ENCODE assay signal across 17 cellular contexts in genomic region chr11:65777821-65778361, GRCh38. TPM values are rescaled to one million over a fixed set of nuclear protein-coding genes. Genes with fewer than 3 reads are reported as not detected.
DNase-seq lines count a peak whose midpoint lies in the region; ATAC-seq, FAIRE-seq and TF ChIP-seq lines count a peak whose summit lies in the region.
"Had no signal": no experiment of that assay in that cellular context is flagged by ENCODE, and none has a peak within 500 bp of the region (broad histone marks: within the 10 kb centered on the region; RNA-seq: fewer than 3 reads in every experiment).

No MANE protein-coding gene starts in this region.

- H2BK20ac ChIP-seq in IMR-90 (ENCODE audit: low read depth, low read length) (no peak overlapping the region), H1 (ENCODE audit: low read length) (no peak overlapping the region)

- no peak for FAIRE-seq in H1 (lab: Jason Lieb, UNC)

- DNase-seq in CD14-positive monocyte (ENCODE audit: low spot score) (no peak), IMR-90 (no peak), H1 (ENCODE audit: low read depth in 1 of 2, low spot score in 2 of 2) (no peak), osteocyte (ENCODE audit: extremely low spot score, unreplicated experiment) (peak; percentile 80), iPS-NIHi11 (ENCODE audit: low spot score) (no peak), brain microvascular endothelial cell (no peak)
- DNase-seq: DND-41; effector CD8-positive, alpha-beta T cell; HCEC 1CT; NCI-H1930; NCI-H69; T-helper 1 cell had no signal

- peak overlapping the region; percentile 32 for H2AFZ ChIP-seq in IMR-90 (replicated peaks; ENCODE audit: low read length, poor library complexity)
- no peak overlapping the region for H2AFZ ChIP-seq in H1 (ENCODE audit: low read length)
- H2AFZ ChIP-seq: parathyroid adenoma had no signal

- no peak for ATAC-seq in IMR-90 (ENCODE audit: low read depth)
- ATAC-seq in GM18858 (IDR thresholded peaks at IDR 0.05; ENCODE audit: unreplicated experiment) = no peak
- ATAC-seq in HG03378 (IDR thresholded peaks at IDR 0.05; ENCODE audit: unreplicated experiment) = no peak

- no peak overlapping the region for H2AK9ac ChIP-seq in IMR-90 (replicated peaks; ENCODE audit: low read depth, low read length, poor library complexity)

- no peak overlapping the region for H4K5ac ChIP-seq in IMR-90 (ENCODE audit: low read depth, low read length)
- no peak overlapping the region for H4K5ac ChIP-seq in H1 (ENCODE audit: insufficient read length, low read depth, low read length)

- H3K9me3 ChIP-seq in IMR-90 (ENCODE audit: control insufficient read depth, insufficient read depth, low read length) = no peaks in the 10 kb centered on the region
- H3K9me3 ChIP-seq in H1 (ENCODE audit: insufficient read depth in 2 of 2, low read depth in 1 of 2, low read length in 1 of 2) = no peaks in the 10 kb centered on the region

- H3K9ac ChIP-seq in IMR-90 (ENCODE audit: low read depth, low read length) (no peak overlapping the region), H1 (replicated peaks in 1 of 4; ENCODE audit: extremely low read depth in 1 of 4, low read depth in 3 of 4, low read length in 3 of 4) (no peak overlapping the region)
- H3K9ac ChIP-seq: parathyroid adenoma had no signal

- H3K36me3 ChIP-seq in IMR-90 (ENCODE audit: control insufficient read depth, insufficient read depth, low read length) (peaks cover 21% of the 10 kb centered on the region; the same call in 1 of the 2 replicates), H1 (ENCODE audit: control insufficient read depth in 2 of 4, insufficient read depth in 4 of 4, low read length in 3 of 4) (peaks cover 0 to 11% (median 0%) of the 10 kb centered on the region in 4 experiments; a peak in 3 of 8 replicates), brain microvascular endothelial cell (replicated peaks) (peaks cover 10% of the 10 kb centered on the region)

- no peak for TF ChIP-seq RAD21 in IMR-90 (IDR thresholded peaks at IDR 0.05; ENCODE audit: low read length)
- no peak for TF ChIP-seq RAD21 in H1 (IDR thresholded peaks at IDR 0.05 in 1 of 2, conservative IDR thresholded peaks at IDR 0.05 in 1 of 2; ENCODE audit: low read depth in 2 of 2, low read length in 2 of 2)

- H2BK5ac ChIP-seq in IMR-90 (ENCODE audit: low read depth, low read length, poor library complexity, severe bottlenecking) (no peak overlapping the region), H1 (ENCODE audit: low read depth, low read length) (no peak overlapping the region)

- no TSS peak for BruUV-seq in IMR-90 (replicated peaks; lab: Mats Ljungman, UMichigan)

- peak overlapping the region; percentile 99 to 100 (median 100) for H3K27ac Mint-ChIP-seq in CD14-positive monocyte
- no peak overlapping the region for H3K27ac Mint-ChIP-seq in osteocyte (ENCODE audit: unreplicated experiment)

- H4K20me1 ChIP-seq in IMR-90 (ENCODE audit: insufficient read depth, low read length) (peaks cover 31% of the 10 kb centered on the region), H1 (replicated peaks in 1 of 2; ENCODE audit: control insufficient read depth in 1 of 2, insufficient read depth in 2 of 2, low read length in 2 of 2) (peaks cover 1 to 17% of the 10 kb centered on the region in 2 experiments)

- H4K91ac ChIP-seq in IMR-90 (ENCODE audit: insufficient read depth, low read depth, low read length) (no peak overlapping the region), H1 (replicated peaks; ENCODE audit: insufficient read length, low read length) (no peak overlapping the region)

- H2AK5ac ChIP-seq in IMR-90 (ENCODE audit: low read depth, low read length) (no peak overlapping the region), H1 (ENCODE audit: low read depth, low read length) (no peak overlapping the region)

- H3K4me1 Mint-ChIP-seq in CD14-positive monocyte = peaks cover 62% of the 10 kb centered on the region
- peaks cover 11% of the 10 kb centered on the region for H3K4me1 Mint-ChIP-seq in osteocyte (ENCODE audit: unreplicated experiment)

- H3K4me3 Mint-ChIP-seq in CD14-positive monocyte = peak overlapping the region; percentile 48 to 68
- no peak overlapping the region for H3K4me3 Mint-ChIP-seq in osteocyte (ENCODE audit: unreplicated experiment)

- H3K27me3 ChIP-seq in IMR-90 (ENCODE audit: control insufficient read depth, insufficient read depth, low read length) (peaks cover 5% of the 10 kb centered on the region; the same call in 1 of the 2 replicates), H1 (replicated peaks in 1 of 4; ENCODE audit: control insufficient read depth in 3 of 4, extremely low read depth in 1 of 4, insufficient read depth in 3 of 4, low read length in 3 of 4) (peaks cover 0 to 13% (median 8%) of the 10 kb centered on the region in 4 experiments; a peak in 4 of 7 replicates), brain microvascular endothelial cell (replicated peaks) (no peaks in the 10 kb centered on the region)

- no peak overlapping the region for H2BK15ac ChIP-seq in IMR-90 (ENCODE audit: low read depth, low read length)
- no peak overlapping the region for H2BK15ac ChIP-seq in H1 (ENCODE audit: low read length)

- no peak for TF ChIP-seq EP300 in H1 (IDR thresholded peaks at IDR 0.05; ENCODE audit: borderline replicate concordance in 1 of 2, low read depth in 2 of 2, low read length in 2 of 2)

- no peak overlapping the region for H3K56ac ChIP-seq in IMR-90 (ENCODE audit: extremely low read depth, insufficient read depth, low read length)
- no peak overlapping the region for H3K56ac ChIP-seq in H1 (replicated peaks; ENCODE audit: insufficient read length, low read depth, low read length)

- CTCF ChIA-PET in IMR-90 (lab: Yijun Ruan, JAX) (no interaction called here), H1 (lab: Charles Lee; ENCODE audit: partially characterized antibody) (interaction anchor here (0.6 to 13.2 kb wide), 13 partner anchors 7 to 112 kb away, joined by 3 to 347 read pairs (median 29); partner anchors contain the start of genes CCDC85B, FIBP, KAT5 and RNASEH2C)

- H3K36me3 Mint-ChIP-seq in CD14-positive monocyte (peaks cover 22 to 38% of the 10 kb centered on the region in 2 donors), osteocyte (ENCODE audit: unreplicated experiment) (peaks cover 9% of the 10 kb centered on the region)

- H3K4me3 ChIP-seq in IMR-90 (ENCODE audit: insufficient read depth, low read depth, low read length) (no peak overlapping the region), H1 (ENCODE audit: extremely low read depth in 1 of 4, insufficient read depth in 2 of 4, low read depth in 3 of 4, low read length in 4 of 4) (no peak overlapping the region), brain microvascular endothelial cell (ENCODE audit: low read depth, low read length) (no peak overlapping the region)

- peaks cover 10% of the 10 kb centered on the region for H3K9me1 ChIP-seq in IMR-90 (ENCODE audit: insufficient read depth, low read length)

- H3K27me3 Mint-ChIP-seq in CD14-positive monocyte (ENCODE audit: low read depth in 3 of 3) = peaks cover 0 to 13% (median 3%) of the 10 kb centered on the region in 3 donors
- H3K27me3 Mint-ChIP-seq in osteocyte (ENCODE audit: unreplicated experiment) = no peaks in the 10 kb centered on the region

- H3K14ac ChIP-seq in IMR-90 (replicated peaks; ENCODE audit: low read depth, low read length) (no peak overlapping the region), H1 (ENCODE audit: insufficient read length) (no peak overlapping the region)

- no peak overlapping the region for H2BK12ac ChIP-seq in H1 (ENCODE audit: low read depth, low read length)

- 91% methylated on average over 14 of the region's 23 CpGs; no CpG with 5 or more reads in 1 of the 2 experiments for WGBS in IMR-90 (ENCODE audit: extremely low coverage in 2 of 2, insufficient read length in 1 of 2), 2 experiments
- 93% methylated on average over 22 of the region's 23 CpGs; no CpG with 5 or more reads in 1 of the 2 experiments for WGBS in H1 (ENCODE audit: extremely low coverage in 1 of 2, insufficient coverage in 1 of 2, insufficient read length in 1 of 2, insufficient replicate concordance in 2 of 2, low coverage in 1 of 2, low lambda C conversion rate in 2 of 2, missing lambda C conversion rate in 1 of 2), 2 experiments

- H4K8ac ChIP-seq in IMR-90 (ENCODE audit: low read depth in 2 of 2, low read length in 2 of 2) = no peak overlapping the region
- H4K8ac ChIP-seq in H1 (ENCODE audit: extremely low read depth, insufficient read depth, low read length) = peak overlapping the region; percentile 64; the same call in 1 of the 2 replicates

- peaks cover 4% of the 10 kb centered on the region; the same call in 1 of the 2 replicates for H3K23me2 ChIP-seq in H1 (ENCODE audit: low read depth, low read length)

- peaks cover 3% of the 10 kb centered on the region; the same call in 1 of the 2 replicates for H3K4me1 ChIP-seq in IMR-90 (ENCODE audit: control insufficient read depth, insufficient read depth, low read length)
- peaks cover 0 to 11% (median 3%) of the 10 kb centered on the region in 4 experiments; a peak in 6 of 7 replicates for H3K4me1 ChIP-seq in H1 (replicated peaks in 1 of 4; ENCODE audit: control insufficient read depth in 3 of 4, insufficient read depth in 4 of 4, low read length in 3 of 4)

- no peaks in the 10 kb centered on the region for H3K79me2 ChIP-seq in H1 (ENCODE audit: control insufficient read depth in 1 of 2, insufficient read depth in 2 of 2, low read length in 2 of 2)
- H3K79me2 ChIP-seq: parathyroid adenoma had no signal

- dilution Hi-C loops in IMR-90 (cut with HindIII; ENCODE audit: low sequenced_read_pairs, unreplicated experiment) = no loop called here

- H3K18ac ChIP-seq in IMR-90 (ENCODE audit: low read depth, low read length) (no peak overlapping the region), H1 (ENCODE audit: extremely low read depth, low read length) (no peak overlapping the region)

- H3K4ac ChIP-seq in IMR-90 (ENCODE audit: low read depth, low read length) = no peak overlapping the region
- no peak overlapping the region for H3K4ac ChIP-seq in H1 (replicated peaks; ENCODE audit: insufficient read length, low read depth, low read length)

- H3K27ac ChIP-seq in IMR-90 (ENCODE audit: insufficient read depth, low read length) (no peak overlapping the region), H1 (ENCODE audit: low read depth, low read length) (no peak overlapping the region), brain microvascular endothelial cell (no peak overlapping the region)
- H3K27ac ChIP-seq: parathyroid adenoma had no signal

- H3K79me1 ChIP-seq in IMR-90 (ENCODE audit: low read depth in 1 of 2, low read length in 2 of 2) = peaks cover 30 to 60% of the 10 kb centered on the region in 2 experiments
- H3K79me1 ChIP-seq in H1 (ENCODE audit: low read depth, low read length) = 0 out of 2 replicates have a peak, but pooled peaks cover 2% of the 10 kb centered on the region

- POLR2A ChIA-PET in IMR-90 (lab: Charles Lee; ENCODE audit: unreplicated experiment) (no interaction called here), H1 (lab: Charles Lee; ENCODE audit: partially characterized antibody) (interaction anchor here (1.2 to 1.4 kb wide), 2 partner anchors 21 to 82 kb away, joined by 3 to 4 read pairs; partner anchors contain the start of gene MUS81)

- no peak for TF ChIP-seq CTCF in CD14-positive monocyte (IDR thresholded peaks at IDR 0.05)
- no peak for TF ChIP-seq CTCF in IMR-90 (conservative IDR thresholded peaks at IDR 0.05; ENCODE audit: low read depth, low read length)
- no peak for TF ChIP-seq CTCF in H1 (IDR thresholded peaks at IDR 0.05; ENCODE audit: control extremely low read depth in 1 of 3, insufficient read depth in 1 of 3, low read depth in 1 of 3, low read length in 3 of 3)
- TF ChIP-seq CTCF in osteocyte (IDR thresholded peaks at IDR 0.05) = no peak
- TF ChIP-seq CTCF in brain microvascular endothelial cell (IDR thresholded peaks at IDR 0.05; ENCODE audit: low read depth, low read length, missing control alignments) = no peak

- TF ChIP-seq POLR2A in IMR-90 (IDR thresholded peaks at IDR 0.05; ENCODE audit: low read depth, low read length) (no peak), H1 (IDR thresholded peaks at IDR 0.05; ENCODE audit: control extremely low read depth in 1 of 2, low read depth in 2 of 2, low read length in 2 of 2) (no peak)

- H2BK120ac ChIP-seq in IMR-90 (ENCODE audit: low read depth, low read length) (no peak overlapping the region), H1 (replicated peaks; ENCODE audit: low read depth, low read length) (no peak overlapping the region)

- H3K9me3 Mint-ChIP-seq in CD14-positive monocyte = no peaks in the 10 kb centered on the region
- no peaks in the 10 kb centered on the region for H3K9me3 Mint-ChIP-seq in osteocyte (ENCODE audit: unreplicated experiment)

- no peak overlapping the region for H3K4me2 ChIP-seq in IMR-90 (ENCODE audit: low read depth, low read length)
- no peak overlapping the region for H3K4me2 ChIP-seq in H1 (ENCODE audit: insufficient read depth in 1 of 2, low read depth in 2 of 2, low read length in 2 of 2)

- intact Hi-C loops in CD14-positive monocyte (cut with micrococcal nuclease) = no loop called here
- intact Hi-C loops in IMR-90 (cut with micrococcal nuclease) = no loop called here

- in situ Hi-C loops in IMR-90 (cut with MboI; ENCODE audit: low sequenced_read_pairs) (no loop called here), brain microvascular endothelial cell (cut with HindIII; ENCODE audit: low pct_ligation_motif_present, low sequenced_read_pairs) (no loop called here)

- no peak overlapping the region; the same call in 1 of the 2 replicates for H3K23ac ChIP-seq in IMR-90 (ENCODE audit: low read depth, low read length)
- H3K23ac ChIP-seq in H1 (ENCODE audit: insufficient read length) = no peak overlapping the region

RNA-seq across cellular contexts. Expression of gene AP5B1, which starts 2.9 kb away (rescaled TPM):
- 10 to 100 TPM; 35.1 to 46.4 TPM for polyA plus RNA-seq in CD14-positive monocyte
- total RNA-seq in IMR-90 (2012; rRNA removed) = 2.2 and 2.5 TPM in 2 replicates
- 5.0 and 6.0 TPM in 2 replicates for polyA plus RNA-seq in IMR-90 (2012; rRNA removed)
- polyA plus RNA-seq in IMR-90 (2012; cell fraction: cytosol; rRNA removed) = 3.1 and 5.0 TPM in 2 replicates
- polyA plus RNA-seq in IMR-90 (2012; cell fraction: nucleus; rRNA removed; ENCODE audit: low replicate concordance) = 9.2 and 20.1 TPM in 2 replicates
- 9.9 and 10.0 TPM in 2 replicates for total RNA-seq in H1 (2021; fragmentation: NEBNext Ultra II Directional; extraction: Animal tissue kit (Norgen Biotek cat#: 25700))
- polyA plus RNA-seq in H1 (2011; rRNA removed) = 7.6 and 10.3 TPM in 2 replicates
- polyA plus RNA-seq in H1 (2011; cell fraction: cytosol; rRNA removed) = 6.2 TPM
- polyA plus RNA-seq in H1 (2011; cell fraction: nucleus; rRNA removed) = 12.5 TPM
- polyA plus RNA-seq in H1 (2012, experiment 1 of 2) = 5.0 to 7.0 TPM (median 6.4 TPM) in 4 replicates
- 6.4 TPM for polyA plus RNA-seq in H1 (2012, experiment 2 of 2)
- 4.2 TPM for polyA plus RNA-seq in H1 (2013, experiment 1 of 2)
- polyA plus RNA-seq in H1 (2013, experiment 2 of 2) = 4.2 TPM
- polyA minus RNA-seq in H1 (2011; rRNA and poly(A)+ RNA removed) = 8.5 and 8.6 TPM in 2 replicates
- polyA minus RNA-seq in H1 (2011; cell fraction: cytosol; rRNA and poly(A)+ RNA removed) = 9.2 TPM
- polyA minus RNA-seq in H1 (2011; cell fraction: nucleus; rRNA and poly(A)+ RNA removed) = 10.7 TPM
- total RNA-seq in osteocyte = 19.0 and 21.0 TPM in 2 replicates

RNA-seq across cellular contexts. Expression of gene OVOL1, which starts 9.0 kb away (rescaled TPM):
- not detected for polyA plus RNA-seq in CD14-positive monocyte
- not detected in 2 replicates for total RNA-seq in IMR-90 (2012; rRNA removed)
- not detected in 2 replicates for polyA plus RNA-seq in IMR-90 (2012; rRNA removed)
- polyA plus RNA-seq in IMR-90 (2012; cell fraction: cytosol; rRNA removed) = not detected in 2 replicates
- polyA plus RNA-seq in IMR-90 (2012; cell fraction: nucleus; rRNA removed; ENCODE audit: low replicate concordance) = not detected in 2 replicates
- 3.3 and 3.4 TPM in 2 replicates for total RNA-seq in H1 (2021; fragmentation: NEBNext Ultra II Directional; extraction: Animal tissue kit (Norgen Biotek cat#: 25700))
- 2.6 and 3.3 TPM in 2 replicates for polyA plus RNA-seq in H1 (2011; rRNA removed)
- polyA plus RNA-seq in H1 (2011; cell fraction: cytosol; rRNA removed) = 2.5 TPM
- 3.3 TPM for polyA plus RNA-seq in H1 (2011; cell fraction: nucleus; rRNA removed)
- polyA plus RNA-seq in H1 (2012, experiment 1 of 2) = 2.3 to 2.6 TPM (median 2.5 TPM) in 4 replicates
- polyA plus RNA-seq in H1 (2012, experiment 2 of 2) = 3.8 TPM
- 1.8 TPM for polyA plus RNA-seq in H1 (2013, experiment 1 of 2)
- 2.2 TPM for polyA plus RNA-seq in H1 (2013, experiment 2 of 2)
- polyA minus RNA-seq in H1 (2011; rRNA and poly(A)+ RNA removed) = 2.9 TPM in 2 replicates
- 1.4 TPM for polyA minus RNA-seq in H1 (2011; cell fraction: cytosol; rRNA and poly(A)+ RNA removed)
- polyA minus RNA-seq in H1 (2011; cell fraction: nucleus; rRNA and poly(A)+ RNA removed) = 2.0 TPM
- not detected in 2 replicates for total RNA-seq in osteocyte
- total RNA-seq: MCF 10A had no signal
- polyA plus RNA-seq: BJ had no signal

RNA-seq across cellular contexts. Expression of gene SNX32, which starts 55.9 kb away (rescaled TPM):
- polyA plus RNA-seq in CD14-positive monocyte = under 1 TPM; 0.12 to 0.40 TPM
- 0.36 TPM in 1 of 2 replicates, not detected in the other for total RNA-seq in IMR-90 (2012; rRNA removed)
- polyA plus RNA-seq in IMR-90 (2012; rRNA removed) = 0.69 and 0.79 TPM in 2 replicates
- polyA plus RNA-seq in IMR-90 (2012; cell fraction: cytosol; rRNA removed) = 0.08 and 0.46 TPM in 2 replicates
- 5.7 and 6.5 TPM in 2 replicates for polyA plus RNA-seq in IMR-90 (2012; cell fraction: nucleus; rRNA removed; ENCODE audit: low replicate concordance)
- total RNA-seq in H1 (2021; fragmentation: NEBNext Ultra II Directional; extraction: Animal tissue kit (Norgen Biotek cat#: 25700)) = 1.1 and 2.2 TPM in 2 replicates
- 0.76 and 1.4 TPM in 2 replicates for polyA plus RNA-seq in H1 (2011; rRNA removed)
- 0.96 TPM for polyA plus RNA-seq in H1 (2011; cell fraction: cytosol; rRNA removed)
- 7.1 TPM for polyA plus RNA-seq in H1 (2011; cell fraction: nucleus; rRNA removed)
- 1.2 to 2.6 TPM (median 2.2 TPM) in 4 replicates for polyA plus RNA-seq in H1 (2012, experiment 1 of 2)
- 1.2 TPM for polyA plus RNA-seq in H1 (2012, experiment 2 of 2)
- 0.61 TPM for polyA plus RNA-seq in H1 (2013, experiment 1 of 2)
- 0.57 TPM for polyA plus RNA-seq in H1 (2013, experiment 2 of 2)
- 0.54 and 1.1 TPM in 2 replicates for polyA minus RNA-seq in H1 (2011; rRNA and poly(A)+ RNA removed)
- not detected for polyA minus RNA-seq in H1 (2011; cell fraction: cytosol; rRNA and poly(A)+ RNA removed)
- polyA minus RNA-seq in H1 (2011; cell fraction: nucleus; rRNA and poly(A)+ RNA removed) = 1.6 TPM
- total RNA-seq in osteocyte = 4.0 and 4.1 TPM in 2 replicates
- total RNA-seq: MCF 10A had no signal

RNA-seq across cellular contexts. Expression of gene RNASEH2C, which starts 57.3 kb away (rescaled TPM):
- 100 to 1,000 TPM in 1 of 2 donors, 10 to 100 TPM in 1; 95.2 to 131 TPM for polyA plus RNA-seq in CD14-positive monocyte
- total RNA-seq in IMR-90 (2012; rRNA removed) = 40.0 and 69.4 TPM in 2 replicates
- 34.8 and 46.3 TPM in 2 replicates for polyA plus RNA-seq in IMR-90 (2012; rRNA removed)
- 61.0 and 90.4 TPM in 2 replicates for polyA plus RNA-seq in IMR-90 (2012; cell fraction: cytosol; rRNA removed)
- 60.1 and 110 TPM in 2 replicates for polyA plus RNA-seq in IMR-90 (2012; cell fraction: nucleus; rRNA removed; ENCODE audit: low replicate concordance)
- 37.9 and 40.2 TPM in 2 replicates for total RNA-seq in H1 (2021; fragmentation: NEBNext Ultra II Directional; extraction: Animal tissue kit (Norgen Biotek cat#: 25700))
- 60.3 and 74.8 TPM in 2 replicates for polyA plus RNA-seq in H1 (2011; rRNA removed)
- polyA plus RNA-seq in H1 (2011; cell fraction: cytosol; rRNA removed) = 61.0 TPM
- 53.6 TPM for polyA plus RNA-seq in H1 (2011; cell fraction: nucleus; rRNA removed)
- polyA plus RNA-seq in H1 (2012, experiment 1 of 2) = 22.2 to 39.2 TPM (median 31.6 TPM) in 4 replicates
- 22.1 TPM for polyA plus RNA-seq in H1 (2012, experiment 2 of 2)
- 30.3 TPM for polyA plus RNA-seq in H1 (2013, experiment 1 of 2)
- 31.1 TPM for polyA plus RNA-seq in H1 (2013, experiment 2 of 2)
- 6.7 and 10.2 TPM in 2 replicates for polyA minus RNA-seq in H1 (2011; rRNA and poly(A)+ RNA removed)
- polyA minus RNA-seq in H1 (2011; cell fraction: cytosol; rRNA and poly(A)+ RNA removed) = 26.4 TPM
- 27.1 TPM for polyA minus RNA-seq in H1 (2011; cell fraction: nucleus; rRNA and poly(A)+ RNA removed)
- total RNA-seq in osteocyte = 54.2 and 55.6 TPM in 2 replicates
